In genomic region chr1:16073490-16074104, GRCh38 we compare ENCODE assay signal across 9 cellular contexts. TPM values are rescaled to one million over a fixed set of nuclear protein-coding genes. Genes with fewer than 3 reads are reported as not detected.
A peak's percentile ranks its signal among the peaks of the same experiment; 100 is the strongest.
DNase-seq lines count a peak whose midpoint lies in the region; ATAC-seq and TF ChIP-seq lines count a peak whose summit lies in the region.
"Had no signal": no experiment of that assay in that cellular context is flagged by ENCODE, and none has a peak within 500 bp of the region (broad histone marks: within the 10 kb centered on the region; RNA-seq: fewer than 3 reads in every experiment).

FAM131C (minus strand) TSS chr1:16073651; CDS start chr1:16073442, 209 bp downstream.

- no peaks in the 10 kb centered on the region for H3K9me3 Mint-ChIP-seq in activated B cell treated with CpG ODN at 0.5 μM for 24 hours
- H3K9me3 Mint-ChIP-seq in chondrocyte (ENCODE audit: low read depth), result no peaks in the 10 kb centered on the region
- no peaks in the 10 kb centered on the region for H3K9me3 Mint-ChIP-seq in stimulated activated naive CD8-positive, alpha-beta T cell treated with anti-CD3 and anti-CD28 coated beads, Interleukin-15, amount 100 ng/mL, for 72 hours

- ATAC-seq in HG02798 (IDR thresholded peaks at IDR 0.05; ENCODE audit: poor library complexity, unreplicated experiment), result peak; percentile 60
- ATAC-seq in activated B cell treated with CpG ODN at 0.5 μM for 24 hours (ENCODE audit: low read depth), result peak; percentile 90
- ATAC-seq in lung (ENCODE audit: insufficient read depth, low FRiP score), result no peak
- peak; percentile 77 for ATAC-seq in stimulated activated naive CD8-positive, alpha-beta T cell treated with anti-CD3 and anti-CD28 coated beads, Interleukin-15, amount 100 ng/mL, for 72 hours
- no peak for ATAC-seq in HG03439 (IDR thresholded peaks at IDR 0.05; ENCODE audit: unreplicated experiment)

- H3K4me3 ChIP-seq in lung, result no peak within 1 kb of the TSS

- intact Hi-C loops in activated B cell treated with CpG ODN at 0.5 μM for 24 hours (cut with micrococcal nuclease), result no loop called here

- H3K36me3 ChIP-seq in lung (ENCODE audit: control insufficient read depth in 2 of 2, insufficient read depth in 2 of 2, low read length in 2 of 2), result no peaks in the 10 kb centered on the region

- H3K4me1 Mint-ChIP-seq in activated B cell treated with CpG ODN at 0.5 μM for 24 hours (peaks cover 10% of the 10 kb centered on the region), chondrocyte (ENCODE audit: low read depth) (peaks cover 19% of the 10 kb centered on the region)
- peaks cover 24% of the 10 kb centered on the region for H3K4me1 Mint-ChIP-seq in stimulated activated naive CD8-positive, alpha-beta T cell treated with anti-CD3 and anti-CD28 coated beads, Interleukin-15, amount 100 ng/mL, for 72 hours

- H3K27me3 Mint-ChIP-seq in activated B cell treated with CpG ODN at 0.5 μM for 24 hours (peaks cover 15% of the 10 kb centered on the region), chondrocyte (ENCODE audit: low read depth) (no peaks in the 10 kb centered on the region)
- peaks cover 52% of the 10 kb centered on the region for H3K27me3 Mint-ChIP-seq in stimulated activated naive CD8-positive, alpha-beta T cell treated with anti-CD3 and anti-CD28 coated beads, Interleukin-15, amount 100 ng/mL, for 72 hours

- 2% methylated on average over 20 to 54 of the region's 54 CpGs for WGBS in lung, 2 donors

- peak within 1 kb of the TSS; percentile 77 for H3K4me3 Mint-ChIP-seq in activated B cell treated with CpG ODN at 0.5 μM for 24 hours
- peak within 1 kb of the TSS; percentile 66 for H3K4me3 Mint-ChIP-seq in chondrocyte (ENCODE audit: unreplicated experiment)
- peak within 1 kb of the TSS; percentile 59 to 72 for H3K4me3 Mint-ChIP-seq in stimulated activated naive CD8-positive, alpha-beta T cell treated with anti-CD3 and anti-CD28 coated beads, Interleukin-15, amount 100 ng/mL, for 72 hours

- H3K27ac Mint-ChIP-seq in activated B cell treated with CpG ODN at 0.5 μM for 24 hours, result no peak within 1 kb of the TSS
- no peak within 1 kb of the TSS for H3K27ac Mint-ChIP-seq in chondrocyte (ENCODE audit: unreplicated experiment)
- H3K27ac Mint-ChIP-seq in stimulated activated naive CD8-positive, alpha-beta T cell treated with anti-CD3 and anti-CD28 coated beads, Interleukin-15, amount 100 ng/mL, for 72 hours, result peak within 1 kb of the TSS in 1 of 2 donors; percentile 47

- CTCF ChIA-PET in activated B cell treated with CpG ODN at 0.5 μM for 24 hours (lab: Charles Lee), result interaction anchor here (0.6 to 1.0 kb wide), 3 partner anchors 9 to 258 kb away, joined by 3 to 4 read pairs (median 3); no protein-coding TSS in a partner anchor

- POLR2A ChIA-PET in activated B cell treated with CpG ODN at 0.5 μM for 24 hours (lab: Charles Lee), result interaction anchor here (0.6 kb wide), 1 partner anchor 109 kb away, joined by 3 read pairs; no protein-coding TSS in a partner anchor

- H3K4me1 ChIP-seq in lung (ENCODE audit: control insufficient read depth in 2 of 2, insufficient read depth in 2 of 2, low read length in 2 of 2), result peaks cover 2 to 3% of the 10 kb centered on the region in 2 donors

- H3K9me3 ChIP-seq in lung (ENCODE audit: control insufficient read depth in 2 of 2, insufficient read depth in 1 of 2, low read length in 1 of 2), result no peaks in the 10 kb centered on the region

- no peak within 1 kb of the TSS for H3K27ac ChIP-seq in lung (ENCODE audit: low read depth in 1 of 2, low read length in 1 of 2)

- H3K27me3 ChIP-seq in lung (ENCODE audit: control insufficient read depth, insufficient read depth), result peaks cover 4% of the 10 kb centered on the region

- DNase-seq in CD1c-positive myeloid dendritic cell (ENCODE audit: extremely low spot score) (peak; percentile 45), activated B cell treated with CpG ODN at 0.5 μM for 24 hours (peak; percentile 59), chondrocyte (ENCODE audit: low spot score) (no peak), lung (ENCODE audit: low spot score) (no peak), mesenteric fat pad (ENCODE audit: low spot score) (no peak)
- peak; percentile 32 to 56 for DNase-seq in stimulated activated naive CD8-positive, alpha-beta T cell treated with anti-CD3 and anti-CD28 coated beads, Interleukin-15, amount 100 ng/mL, for 72 hours

- TF ChIP-seq CTCF in activated B cell treated with CpG ODN at 0.5 μM for 24 hours (IDR thresholded peaks at IDR 0.05) (no peak), chondrocyte (IDR thresholded peaks at IDR 0.05) (peak; percentile 70), lung (IDR thresholded peaks at IDR 0.05; ENCODE audit: control extremely low read depth, extremely low read depth) (peak; percentile 5)

- H3K36me3 Mint-ChIP-seq in activated B cell treated with CpG ODN at 0.5 μM for 24 hours (ENCODE audit: low read depth) (no peaks in the 10 kb centered on the region), chondrocyte (ENCODE audit: low read depth) (no peaks in the 10 kb centered on the region)

RNA-seq across cellular contexts. Expression of gene FAM131C, which starts in this region (rescaled TPM):
- total RNA-seq in activated B cell treated with CpG ODN at 0.5 μM for 24 hours, result not detected in 2 replicates
- 0.24 to 0.72 TPM (median 0.70 TPM) in 3 replicates for total RNA-seq in chondrocyte
- total RNA-seq in lung, result not detected
- polyA plus RNA-seq in lung, result not detected
- total RNA-seq in mesenteric fat pad, result not detected
- total RNA-seq: skeletal muscle tissue had no signal

Comparison
In these comparisons a context has a peak if more than half of its experiments do, and no peak if none do; other contexts are left out.
1. Peak in DNase-seq and ATAC-seq in activated B cell treated with CpG ODN at 0.5 μM for 24 hours; RNA of the gene not detected or under 1 TPM.
2. DNase-seq: peak in CD1c-positive myeloid dendritic cell (single experiment) and stimulated activated naive CD8-positive, alpha-beta T cell treated with anti-CD3 and anti-CD28 coated beads, Interleukin-15, amount 100 ng/mL, for 72 hours (2 of 2); none in chondrocyte (single experiment), lung (single experiment) and mesenteric fat pad (single experiment).
3. ATAC-seq: peak in HG02798 (single experiment) and stimulated activated naive CD8-positive, alpha-beta T cell treated with anti-CD3 and anti-CD28 coated beads, Interleukin-15, amount 100 ng/mL, for 72 hours (single experiment); none in lung (single experiment) and HG03439 (single experiment).
4. Peak in every context shown above with its lines, with median percentiles within 50 percentile points of each other: H3K4me3 Mint-ChIP-seq.